ENCODE assay signal across 21 cellular contexts in genomic region chr13:100273138-100273537, GRCh38.
DNase-seq lines count a peak whose midpoint lies in the region; ATAC-seq, FAIRE-seq and TF ChIP-seq lines count a peak whose summit lies in the region.
"Had no signal": no experiment of that assay in that cellular context is flagged by ENCODE, and none has a peak within 500 bp of the region (broad histone marks: within the 10 kb centered on the region; RNA-seq: fewer than 3 reads in every experiment).

No MANE protein-coding gene starts in this region.

- ATAC-seq in HepG2 = no peak
- ATAC-seq in right lobe of liver = no peak
- no peak for ATAC-seq in GM23338
- no peak for ATAC-seq in K562
- ATAC-seq in mucosa of descending colon = peak; percentile 75
- ATAC-seq: A549; CD8-positive, alpha-beta T cell had no signal

- no peak overlapping the region for H3K27ac Mint-ChIP-seq in GM23338
- H3K27ac Mint-ChIP-seq: B cell; CD4-positive, alpha-beta T cell; CD8-positive, alpha-beta T cell had no signal

- intact Hi-C loops in HepG2 (cut with micrococcal nuclease; ENCODE audit: unreplicated experiment) = no loop called here
- intact Hi-C loops in right lobe of liver (cut with DNase I) = no loop called here
- intact Hi-C loops in K562 (cut with micrococcal nuclease) = no loop called here
- intact Hi-C loops in mucosa of descending colon (cut with DNase I, micrococcal nuclease) = no loop called here

- BruUV-seq in HepG2 (replicated peaks; lab: Mats Ljungman, UMichigan) = no TSS peak
- no TSS peak for BruUV-seq in K562 (replicated peaks; lab: Mats Ljungman, UMichigan)

- H3K4me2 ChIP-seq in HepG2 (ENCODE audit: low read depth, low read length) = no peak overlapping the region
- no peak overlapping the region for H3K4me2 ChIP-seq in GM23338
- no peak overlapping the region for H3K4me2 ChIP-seq in K562 (ENCODE audit: insufficient read depth, low read length)
- H3K4me2 ChIP-seq: A549 had no signal

- no peak overlapping the region for H3K4me3 ChIP-seq in HepG2 (replicated peaks in 1 of 3; ENCODE audit: insufficient read depth in 1 of 3, low read depth in 2 of 3, low read length in 3 of 3)
- H3K4me3 ChIP-seq in right lobe of liver = no peak overlapping the region
- no peak overlapping the region for H3K4me3 ChIP-seq in GM23338
- no peak overlapping the region for H3K4me3 ChIP-seq in K562
- no peak overlapping the region for H3K4me3 ChIP-seq in mucosa of descending colon
- H3K4me3 ChIP-seq: A549 had no signal

- FAIRE-seq in HepG2 (lab: Jason Lieb, UNC) = no peak
- FAIRE-seq in K562 (lab: Jason Lieb, UNC) = no peak
- FAIRE-seq: A549, D721Med, GM12891, GM19239 had no signal

- CTCF ChIA-PET in HepG2 (lab: Yijun Ruan, JAX; ENCODE audit: low intra/inter-chr PET ratio, low total read pairs) (no interaction called here), K562 (lab: Yijun Ruan, JAX; ENCODE audit: low intra/inter-chr PET ratio) (no interaction called here)

- H3K79me2 ChIP-seq in HepG2 (ENCODE audit: insufficient read depth, low read length) (no peaks in the 10 kb centered on the region), GM23338 (replicated peaks; ENCODE audit: insufficient read depth) (no peaks in the 10 kb centered on the region), K562 (ENCODE audit: control insufficient read depth, insufficient read depth, low read length) (no peaks in the 10 kb centered on the region)

- no peaks in the 10 kb centered on the region for H3F3A ChIP-seq in GM23338 (replicated peaks; ENCODE audit: low read depth)

- POLR2A ChIA-PET in HepG2 (lab: Yijun Ruan, JAX) (no interaction called here), K562 (lab: Yijun Ruan, JAX) (no interaction called here)

- H3K36me3 ChIP-seq in HepG2 (replicated peaks in 1 of 2; ENCODE audit: control insufficient read depth in 1 of 2, insufficient read depth in 2 of 2, low read length in 2 of 2) (peaks cover 2 to 21% of the 10 kb centered on the region in 2 experiments; a peak in 3 of 5 replicates), right lobe of liver (peaks cover 0 to 10% (median 4%) of the 10 kb centered on the region in 4 donors), GM23338 (ENCODE audit: insufficient read depth) (no peaks in the 10 kb centered on the region), K562 (ENCODE audit: control insufficient read depth, insufficient read depth, low read length) (no peaks in the 10 kb centered on the region), mucosa of descending colon (ENCODE audit: low read depth) (no peaks in the 10 kb centered on the region)

- H3K4me1 ChIP-seq in HepG2 (ENCODE audit: insufficient read depth, low read length) = peaks cover 9% of the 10 kb centered on the region; the same call in 1 of the 2 replicates
- H3K4me1 ChIP-seq in right lobe of liver = no peaks in the 10 kb centered on the region
- no peaks in the 10 kb centered on the region for H3K4me1 ChIP-seq in GM23338 (ENCODE audit: insufficient read depth)
- no peaks in the 10 kb centered on the region; a peak in 1 of 5 replicates for H3K4me1 ChIP-seq in K562 (replicated peaks in 1 of 2; ENCODE audit: control insufficient read depth in 2 of 2, insufficient read depth in 2 of 2, low read length in 2 of 2)
- no peaks in the 10 kb centered on the region for H3K4me1 ChIP-seq in mucosa of descending colon (ENCODE audit: low read depth)
- H3K4me1 ChIP-seq: A549 had no signal

- peaks cover 3% of the 10 kb centered on the region for H3K27me3 Mint-ChIP-seq in GM23338 (ENCODE audit: insufficient read depth, low read depth, poor library complexity)
- H3K27me3 Mint-ChIP-seq: B cell; CD4-positive, alpha-beta T cell had no signal

- H3K27me3 ChIP-seq in HepG2 (ENCODE audit: control insufficient read depth in 1 of 2, insufficient read depth in 2 of 2, low read length in 2 of 2) = no peaks in the 10 kb centered on the region
- no peaks in the 10 kb centered on the region for H3K27me3 ChIP-seq in right lobe of liver
- no peaks in the 10 kb centered on the region for H3K27me3 ChIP-seq in GM23338 (ENCODE audit: insufficient read depth)
- H3K27me3 ChIP-seq in K562 (ENCODE audit: control insufficient read depth in 2 of 2, insufficient read depth in 2 of 2, low read length in 2 of 2) = no peaks in the 10 kb centered on the region

- no peak overlapping the region for H3K27ac ChIP-seq in HepG2 (ENCODE audit: extremely low read length, insufficient read depth, low read length)
- H3K27ac ChIP-seq in right lobe of liver = no peak overlapping the region
- H3K27ac ChIP-seq in GM23338 (ENCODE audit: low read depth) = 0 out of 2 replicates have a peak overlapping the region, but pooled peaks have one; percentile 40
- H3K27ac ChIP-seq in K562 (ENCODE audit: extremely low read depth, low read depth, low read length) = no peak overlapping the region
- H3K27ac ChIP-seq: 22Rv1, A549, C4-2B had no signal

- no peak for TF ChIP-seq EP300 in HepG2 (IDR thresholded peaks at IDR 0.05; ENCODE audit: low read depth in 2 of 2, low read length in 2 of 2)
- TF ChIP-seq EP300 in HepG2 (CRISPR knock-in tag; IDR thresholded peaks at IDR 0.05; ENCODE audit: borderline replicate concordance) = no peak
- TF ChIP-seq EP300 in K562 (IDR thresholded peaks at IDR 0.05; ENCODE audit: low read length) = no peak

- H3K4me3 Mint-ChIP-seq in GM23338 = no peak overlapping the region
- H3K4me3 Mint-ChIP-seq: B cell; CD4-positive, alpha-beta T cell; CD8-positive, alpha-beta T cell had no signal

- TF ChIP-seq CTCF in HepG2 (CRISPR knock-in tag; IDR thresholded peaks at IDR 0.05) = no peak
- TF ChIP-seq CTCF in right lobe of liver (IDR thresholded peaks at IDR 0.05) = no peak
- TF ChIP-seq CTCF in GM23338 (conservative IDR thresholded peaks at IDR 0.05; ENCODE audit: low read depth in 2 of 2) = no peak
- TF ChIP-seq CTCF in K562 (IDR thresholded peaks at IDR 0.05 in 2 of 3, conservative IDR thresholded peaks at IDR 0.05 in 1 of 3; ENCODE audit: insufficient read depth in 2 of 3, low read depth in 1 of 3, low read length in 3 of 3) = no peak
- no peak for TF ChIP-seq CTCF in mucosa of descending colon (IDR thresholded peaks at IDR 0.05)

- H4K20me1 ChIP-seq in HepG2 (ENCODE audit: insufficient read depth, low read length) (no peaks in the 10 kb centered on the region), GM23338 (replicated peaks; ENCODE audit: insufficient read depth) (no peaks in the 10 kb centered on the region), K562 (replicated peaks; ENCODE audit: control insufficient read depth, insufficient read depth, low read length) (no peaks in the 10 kb centered on the region)

- 99% methylated on average over 6 of the region's 6 CpGs for WGBS in HepG2 (ENCODE audit: low lambda C conversion rate)
- 91% methylated on average over 6 of the region's 6 CpGs for WGBS in right lobe of liver (ENCODE audit: insufficient coverage, low coverage, low lambda C conversion rate, missing lambda C conversion rate)
- 82% methylated on average over 6 of the region's 6 CpGs for WGBS in K562 (ENCODE audit: insufficient coverage, low coverage, missing lambda C conversion rate)

- H3K9me3 ChIP-seq in HepG2 (ENCODE audit: low read length) = no peaks in the 10 kb centered on the region
- no peaks in the 10 kb centered on the region for H3K9me3 ChIP-seq in right lobe of liver
- H3K9me3 ChIP-seq in K562 (replicated peaks; ENCODE audit: control insufficient read depth, insufficient read depth, low read depth, low read length) = no peaks in the 10 kb centered on the region
- no peaks in the 10 kb centered on the region for H3K9me3 ChIP-seq in mucosa of descending colon
- H3K9me3 ChIP-seq: A549, Caco-2 had no signal

- peaks cover 16% of the 10 kb centered on the region for H3K4me1 Mint-ChIP-seq in GM23338
- H3K4me1 Mint-ChIP-seq: B cell had no signal

- DNase-seq in HepG2 (ENCODE audit: low spot score) (no peak), right lobe of liver (no peak), GM23338 (ENCODE audit: low spot score) (no peak), K562 (ENCODE audit: extremely low read depth in 1 of 4, low spot score in 3 of 4) (no peak), mucosa of descending colon (no peak), T-helper 2 cell (no peak), iPS-NIHi7 (ENCODE audit: extremely low spot score) (no peak), NCI-H345 (lab: John Stamatoyannopoulos, UW) (no peak)
- DNase-seq: Caco-2; Calu3; CD4-positive, alpha-beta T cell; CD8-positive, alpha-beta T cell; DMS79 treated with DMSO at 0.1 percent for 48 hours; GF-D8 had no signal

- TF ChIP-seq RAD21 in HepG2 (CRISPR knock-in tag; IDR thresholded peaks at IDR 0.05) = no peak
- no peak for TF ChIP-seq RAD21 in K562 (CRISPR knock-in tag; conservative IDR thresholded peaks at IDR 0.05 in 1 of 2, IDR thresholded peaks at IDR 0.05 in 1 of 2)

- in situ Hi-C loops in HepG2 (cut with HindIII; ENCODE audit: extremely low pct_ligation_motif_present, low pct_unique_long_range_greater_than_20kb) = no loop called here
- in situ Hi-C loops in K562 (cut with MboI) = no loop called here

- H3K9ac ChIP-seq in HepG2 (ENCODE audit: insufficient read depth, low read depth, low read length) (no peak overlapping the region), K562 (ENCODE audit: insufficient read depth in 1 of 2, low read depth in 2 of 2, low read length in 2 of 2) (no peak overlapping the region)

- H3K9me2 ChIP-seq in GM23338 (ENCODE audit: insufficient read depth) = no peaks in the 10 kb centered on the region

- no peak for TF ChIP-seq POLR2A in HepG2 (IDR thresholded peaks at IDR 0.05; ENCODE audit: insufficient read depth in 1 of 2, low read depth in 2 of 2, low read length in 2 of 2)
- no peak for TF ChIP-seq POLR2A in right lobe of liver (IDR thresholded peaks at IDR 0.05)
- no peak for TF ChIP-seq POLR2A in K562 (conservative IDR thresholded peaks at IDR 0.05)

- H2AFZ ChIP-seq in HepG2 (ENCODE audit: low read length) (no peak overlapping the region), GM23338 (no peak overlapping the region), K562 (ENCODE audit: low read depth, low read length) (no peak overlapping the region)

- no peaks in the 10 kb centered on the region for H3K9me3 Mint-ChIP-seq in GM23338
- H3K9me3 Mint-ChIP-seq: CD4-positive, alpha-beta T cell; CD8-positive, alpha-beta T cell had no signal

- H3K9me1 ChIP-seq in K562 (ENCODE audit: control insufficient read depth, insufficient read depth, low read length) = no peaks in the 10 kb centered on the region

- peaks cover 12% of the 10 kb centered on the region; the same call in 2 of the 3 replicates for H3K36me3 Mint-ChIP-seq in GM23338 (ENCODE audit: low read depth)

TF ChIP-seq in HepG2, 621 proteins besides CTCF, POLR2A, EP300 and RAD21:
- TF ChIP-seq ZNF207 (IDR thresholded peaks at IDR 0.05; ENCODE audit: borderline replicate concordance) (no peak), MAFK (conservative IDR thresholded peaks at IDR 0.05 in 1 of 2, IDR thresholded peaks at IDR 0.05 in 1 of 2; ENCODE audit: low read length in 2 of 2) (peak; percentile 15 to 17; a peak in 1 of 4 replicates)

TF ChIP-seq in GM23338, 12 proteins besides CTCF, POLR2A, EP300 and RAD21 (continues in another document):
- TF ChIP-seq JUNB (IDR thresholded peaks at IDR 0.05; ENCODE audit: unreplicated experiment) (no peak), NANOG (IDR thresholded peaks at IDR 0.05; ENCODE audit: borderline replicate concordance) (no peak)

TF ChIP-seq in K562, 482 proteins besides CTCF, POLR2A, EP300 and RAD21 (continues in another document):
- TF ChIP-seq ZNF408 (CRISPR knock-in tag; IDR thresholded peaks at IDR 0.05; ENCODE audit: low read depth) = no peak

Comparison
In these comparisons a context has a peak if more than half of its experiments do, and no peak if none do; other contexts are left out.
1. Of the 241 proteins assayed by ChIP-seq in both HepG2 and K562: peak only in HepG2: MAFK; only in K562: none; in both: none; in neither: 240.